In genomic region chr10:43073721-43074120, GRCh38 we compare ENCODE assay signal across 27 cellular contexts. TPM values are rescaled to one million over a fixed set of nuclear protein-coding genes. Genes with fewer than 3 reads are reported as not detected.
A peak's percentile ranks its signal among the peaks of the same experiment; 100 is the strongest.
DNase-seq lines count a peak whose midpoint lies in the region; ATAC-seq, FAIRE-seq and TF ChIP-seq lines count a peak whose summit lies in the region.
"Had no signal": no experiment of that assay in that cellular context is flagged by ENCODE, and none has a peak within 500 bp of the region (broad histone marks: within the 10 kb centered on the region; RNA-seq: fewer than 3 reads in every experiment).

No MANE protein-coding gene starts in this region.

- intact Hi-C loops in left ventricle myocardium superior (cut with micrococcal nuclease): no loop called here
- intact Hi-C loops in Right ventricle myocardium inferior (cut with DNase I): no loop called here
- intact Hi-C loops in spleen (cut with DNase I; ENCODE audit: low total_unique reads): no loop called here

- no peak for TF ChIP-seq RAD21 in H1 (IDR thresholded peaks at IDR 0.05 in 1 of 2, conservative IDR thresholded peaks at IDR 0.05 in 1 of 2; ENCODE audit: low read depth in 2 of 2, low read length in 2 of 2)

- 77% methylated on average over 7 of the region's 8 CpGs; no CpG with 5 or more reads in 1 of the 2 experiments for WGBS in H1 (ENCODE audit: extremely low coverage in 1 of 2, insufficient coverage in 1 of 2, insufficient read length in 1 of 2, insufficient replicate concordance in 2 of 2, low coverage in 1 of 2, low lambda C conversion rate in 2 of 2, missing lambda C conversion rate in 1 of 2), 2 experiments
- no CpG with 5 or more reads among the region's 8 CpGs for WGBS in neuronal stem cell (ENCODE audit: extremely low coverage in 2 of 2, insufficient read length in 2 of 2, insufficient replicate concordance in 1 of 2), 2 donors
- WGBS in spleen, 5 donors: 86 to 91% (median 88%) methylated on average over 8 of the region's 8 CpGs

- H4K20me1 ChIP-seq in H1 (replicated peaks in 1 of 2; ENCODE audit: control insufficient read depth in 1 of 2, insufficient read depth in 2 of 2, low read length in 2 of 2): peaks cover 5 to 7% of the 10 kb centered on the region in 2 experiments
- H4K20me1 ChIP-seq in GM23338 (replicated peaks; ENCODE audit: insufficient read depth): peaks cover 6% of the 10 kb centered on the region; the same call in 1 of the 2 replicates

- H3K36me3 ChIP-seq in H1 (ENCODE audit: control insufficient read depth in 2 of 4, insufficient read depth in 4 of 4, low read length in 3 of 4): no peaks in the 10 kb centered on the region
- H3K36me3 ChIP-seq in neuronal stem cell (replicated peaks in 1 of 2; ENCODE audit: control insufficient read depth in 2 of 2, insufficient read depth in 2 of 2, low read length in 2 of 2): no peaks in the 10 kb centered on the region
- H3K36me3 ChIP-seq in spleen: no peaks in the 10 kb centered on the region
- H3K36me3 ChIP-seq in GM23338 (ENCODE audit: insufficient read depth): no peaks in the 10 kb centered on the region
- H3K36me3 ChIP-seq: BLaER1 treated with 17β-estradiol and CSF1 and Interleukin-3, amounts not matched to agents 10 nM and 100 nM had no signal

- H4K8ac ChIP-seq in H1 (ENCODE audit: extremely low read depth, insufficient read depth, low read length): no peak overlapping the region
- no peak overlapping the region for H4K8ac ChIP-seq in neuronal stem cell (ENCODE audit: low read depth, low read length)

- TF ChIP-seq EP300 in H1 (IDR thresholded peaks at IDR 0.05; ENCODE audit: borderline replicate concordance in 1 of 2, low read depth in 2 of 2, low read length in 2 of 2): no peak

- H2AK5ac ChIP-seq in H1 (ENCODE audit: low read depth, low read length): no peak overlapping the region
- peak overlapping the region; percentile 76 for H2AK5ac ChIP-seq in neuronal stem cell (ENCODE audit: low read depth, low read length)

- no peak overlapping the region for H3K9ac ChIP-seq in H1 (replicated peaks in 1 of 4; ENCODE audit: extremely low read depth in 1 of 4, low read depth in 3 of 4, low read length in 3 of 4)
- H3K9ac ChIP-seq in neuronal stem cell (ENCODE audit: low read depth, low read length, poor library complexity): peak overlapping the region; percentile 61
- H3K9ac ChIP-seq: BLaER1 treated with 17β-estradiol and CSF1 and Interleukin-3, amounts not matched to agents 10 nM and 100 nM had no signal

- H3K4me1 ChIP-seq in H1 (replicated peaks in 1 of 4; ENCODE audit: control insufficient read depth in 3 of 4, insufficient read depth in 4 of 4, low read length in 3 of 4) (peaks cover 0 to 10% (median 3%) of the 10 kb centered on the region in 4 experiments; a peak in 3 of 7 replicates), neuronal stem cell (ENCODE audit: control insufficient read depth in 2 of 2, insufficient read depth in 1 of 2, low read depth in 1 of 2, low read length in 2 of 2) (peaks cover 0 to 1% of the 10 kb centered on the region in 2 donors), spleen (peaks cover 3 to 28% (median 21%) of the 10 kb centered on the region in 6 donors), GM23338 (ENCODE audit: insufficient read depth) (peaks cover 6% of the 10 kb centered on the region)

- H3K79me2 ChIP-seq in H1 (ENCODE audit: control insufficient read depth in 1 of 2, insufficient read depth in 2 of 2, low read length in 2 of 2) (no peaks in the 10 kb centered on the region), GM23338 (replicated peaks; ENCODE audit: insufficient read depth) (no peaks in the 10 kb centered on the region)

- H3K14ac ChIP-seq in H1 (ENCODE audit: insufficient read length) (no peak overlapping the region), neuronal stem cell (ENCODE audit: low read length) (no peak overlapping the region)

- ATAC-seq in left ventricle myocardium superior (no peak), Right ventricle myocardium inferior (no peak), GM21619 (IDR thresholded peaks at IDR 0.05; ENCODE audit: unreplicated experiment) (no peak), GM21526 (IDR thresholded peaks at IDR 0.05; ENCODE audit: low FRiP score, unreplicated experiment) (no peak), GM23338 (no peak)
- ATAC-seq: A549, GM12878 had no signal

- peaks cover 6% of the 10 kb centered on the region for H3K4me1 Mint-ChIP-seq in GM23338

- POLR2A ChIA-PET in H1 (lab: Charles Lee; ENCODE audit: partially characterized antibody): no interaction called here

- H3K36me3 Mint-ChIP-seq in GM23338 (ENCODE audit: low read depth): no peaks in the 10 kb centered on the region
- H3K36me3 Mint-ChIP-seq: CD14-positive monocyte; CD8-positive, alpha-beta memory T cell had no signal

- H3K23ac ChIP-seq in H1 (ENCODE audit: insufficient read length) (no peak overlapping the region), neuronal stem cell (ENCODE audit: low read depth, low read length, poor library complexity) (peak overlapping the region; percentile 52)

- H2BK12ac ChIP-seq in H1 (ENCODE audit: low read depth, low read length): no peak overlapping the region
- H2BK12ac ChIP-seq in neuronal stem cell (ENCODE audit: low read length): no peak overlapping the region

- peak overlapping the region; percentile 46; the same call in 1 of the 2 replicates for H2BK15ac ChIP-seq in H1 (ENCODE audit: low read length)
- H2BK15ac ChIP-seq in neuronal stem cell (ENCODE audit: low read length): no peak overlapping the region

- TF ChIP-seq POLR2A in H1 (IDR thresholded peaks at IDR 0.05; ENCODE audit: control extremely low read depth in 1 of 2, low read depth in 2 of 2, low read length in 2 of 2) (no peak), spleen (IDR thresholded peaks at IDR 0.05) (no peak)

- no peaks in the 10 kb centered on the region; the same call in 2 of the 3 replicates for H3K9me3 Mint-ChIP-seq in GM23338
- H3K9me3 Mint-ChIP-seq: CD4-positive, alpha-beta T cell; CD8-positive, alpha-beta memory T cell had no signal

- no peak overlapping the region for H2BK120ac ChIP-seq in H1 (replicated peaks; ENCODE audit: low read depth, low read length)
- H2BK120ac ChIP-seq in neuronal stem cell (ENCODE audit: low read depth, low read length): no peak overlapping the region

- TF ChIP-seq CTCF in H1 (IDR thresholded peaks at IDR 0.05; ENCODE audit: control extremely low read depth in 1 of 3, insufficient read depth in 1 of 3, low read depth in 1 of 3, low read length in 3 of 3): no peak
- no peak for TF ChIP-seq CTCF in spleen (IDR thresholded peaks at IDR 0.05 in 8 of 11, conservative IDR thresholded peaks at IDR 0.05 in 3 of 11)
- no peak for TF ChIP-seq CTCF in GM23338 (conservative IDR thresholded peaks at IDR 0.05; ENCODE audit: low read depth in 2 of 2)

- H4K91ac ChIP-seq in H1 (replicated peaks; ENCODE audit: insufficient read length, low read length) (no peak overlapping the region), neuronal stem cell (ENCODE audit: low read depth, low read length, poor library complexity) (no peak overlapping the region)

- no peak overlapping the region for H2AFZ ChIP-seq in H1 (ENCODE audit: low read length)
- H2AFZ ChIP-seq in neuronal stem cell (ENCODE audit: low read length): no peak overlapping the region
- no peak overlapping the region for H2AFZ ChIP-seq in GM23338

- H3K4me2 ChIP-seq in H1 (ENCODE audit: insufficient read depth in 1 of 2, low read depth in 2 of 2, low read length in 2 of 2): no peak overlapping the region
- no peak overlapping the region for H3K4me2 ChIP-seq in neuronal stem cell (ENCODE audit: insufficient read depth, low read length, poor library complexity, severe bottlenecking)
- H3K4me2 ChIP-seq in GM23338: no peak overlapping the region
- H3K4me2 ChIP-seq: A549; BLaER1 treated with 17β-estradiol and CSF1 and Interleukin-3, amounts not matched to agents 10 nM and 100 nM had no signal

- no peak overlapping the region for H3K4ac ChIP-seq in H1 (replicated peaks; ENCODE audit: insufficient read length, low read depth, low read length)
- H3K4ac ChIP-seq in neuronal stem cell (ENCODE audit: low read length): no peak overlapping the region

- H3K79me1 ChIP-seq in H1 (ENCODE audit: low read depth, low read length) (no peaks in the 10 kb centered on the region; the same call in 1 of the 2 replicates), neuronal stem cell (ENCODE audit: low read depth, low read length) (peaks cover 2% of the 10 kb centered on the region)

- H4K5ac ChIP-seq in H1 (ENCODE audit: insufficient read length, low read depth, low read length): no peak overlapping the region

- H3K4me3 ChIP-seq in H1 (ENCODE audit: extremely low read depth in 1 of 4, insufficient read depth in 2 of 4, low read depth in 3 of 4, low read length in 4 of 4) (no peak overlapping the region), neuronal stem cell (ENCODE audit: low read length in 2 of 2) (no peak overlapping the region), spleen (no peak overlapping the region), GM23338 (no peak overlapping the region)
- H3K4me3 ChIP-seq: A549; BLaER1 treated with 17β-estradiol and CSF1 and Interleukin-3, amounts not matched to agents 10 nM and 100 nM; GM12878 had no signal

- H3K27ac ChIP-seq in H1 (ENCODE audit: low read depth, low read length) (no peak overlapping the region), neuronal stem cell (replicated peaks; ENCODE audit: low read length) (no peak overlapping the region), spleen (no peak overlapping the region), GM23338 (ENCODE audit: low read depth) (no peak overlapping the region)
- H3K27ac ChIP-seq: A549; BLaER1 treated with 17β-estradiol and CSF1 and Interleukin-3, amounts not matched to agents 10 nM and 100 nM had no signal

- H3K27me3 ChIP-seq in H1 (replicated peaks in 1 of 4; ENCODE audit: control insufficient read depth in 3 of 4, extremely low read depth in 1 of 4, insufficient read depth in 3 of 4, low read length in 3 of 4) (peaks cover 11 to 35% (median 29%) of the 10 kb centered on the region in 4 experiments), neuronal stem cell (ENCODE audit: control insufficient read depth in 3 of 3, insufficient read depth in 3 of 3, low read depth in 1 of 3, low read length in 3 of 3) (peaks cover 6 to 68% (median 29%) of the 10 kb centered on the region in 3 experiments), spleen (replicated peaks in 1 of 7) (peaks cover 0 to 67% (median 39%) of the 10 kb centered on the region in 7 donors), GM23338 (ENCODE audit: insufficient read depth) (peaks cover 33% of the 10 kb centered on the region)
- H3K27me3 ChIP-seq: BE2C had no signal

- H3K9me3 ChIP-seq in H1 (ENCODE audit: insufficient read depth in 2 of 2, low read depth in 1 of 2, low read length in 1 of 2): no peaks in the 10 kb centered on the region
- H3K9me3 ChIP-seq in neuronal stem cell (replicated peaks in 1 of 2; ENCODE audit: control insufficient read depth in 2 of 2, insufficient read depth in 1 of 2, low read depth in 1 of 2, low read length in 2 of 2): peaks cover 0 to 2% of the 10 kb centered on the region in 2 donors
- H3K9me3 ChIP-seq in spleen: no peaks in the 10 kb centered on the region
- H3K9me3 ChIP-seq: A549; BE2C; BLaER1 treated with 17β-estradiol and CSF1 and Interleukin-3, amounts not matched to agents 10 nM and 100 nM had no signal

- H3K23me2 ChIP-seq in H1 (ENCODE audit: low read depth, low read length): peaks cover 11% of the 10 kb centered on the region; the same call in 1 of the 2 replicates

- FAIRE-seq in H1 (lab: Jason Lieb, UNC): no peak
- FAIRE-seq: A549, D721Med, GM12878, GM19239 had no signal

- H3K27me3 Mint-ChIP-seq in GM23338 (ENCODE audit: insufficient read depth, low read depth, poor library complexity): peaks cover 35% of the 10 kb centered on the region

- no peak overlapping the region for H3K27ac Mint-ChIP-seq in GM23338
- H3K27ac Mint-ChIP-seq: CD14-positive monocyte; CD4-positive, alpha-beta T cell; CD8-positive, alpha-beta memory T cell had no signal

- no peak overlapping the region for H3K18ac ChIP-seq in H1 (ENCODE audit: extremely low read depth, low read length)
- no peak overlapping the region for H3K18ac ChIP-seq in neuronal stem cell (ENCODE audit: low read length)

- CTCF ChIA-PET in H1 (lab: Charles Lee; ENCODE audit: partially characterized antibody): interaction anchor here (1.1 to 1.4 kb wide), 3 partner anchors 86 to 208 kb away, joined by 3 to 4 read pairs (median 3); no protein-coding TSS in a partner anchor

- no peak overlapping the region for H3K56ac ChIP-seq in H1 (replicated peaks; ENCODE audit: insufficient read length, low read depth, low read length)

- DNase-seq in left ventricle myocardium superior: peak; percentile 19
- no peak for DNase-seq in Right ventricle myocardium inferior (ENCODE audit: missing footprints)
- DNase-seq in H1 (ENCODE audit: low read depth in 1 of 2, low spot score in 2 of 2): no peak
- no peak for DNase-seq in neuronal stem cell (ENCODE audit: low spot score)
- peak; percentile 54 for DNase-seq in spleen
- DNase-seq in GM23338 (ENCODE audit: low spot score): no peak
- DNase-seq: 8988T; ACHN; AML-193; CD4-positive, alpha-beta T cell; DMS 273 treated with DMSO at 0.1 percent for 48 hours; DMS79; EL; GDM1; GOT3; H7; HCEC 1CT had no signal

- no peaks in the 10 kb centered on the region for H3F3A ChIP-seq in GM23338 (replicated peaks; ENCODE audit: low read depth)

- no peaks in the 10 kb centered on the region for H3K9me2 ChIP-seq in GM23338 (ENCODE audit: insufficient read depth)

- no peak overlapping the region for H2BK20ac ChIP-seq in H1 (ENCODE audit: low read length)

- no peak overlapping the region for H3K4me3 Mint-ChIP-seq in GM23338
- H3K4me3 Mint-ChIP-seq: CD14-positive monocyte; CD4-positive, alpha-beta T cell had no signal

- H2BK5ac ChIP-seq in H1 (ENCODE audit: low read depth, low read length) (no peak overlapping the region), neuronal stem cell (ENCODE audit: low read length) (no peak overlapping the region)

RNA-seq across cellular contexts. Expression of gene RET, which starts 3.1 kb away (rescaled TPM):
- 8.4 TPM for total RNA-seq in left ventricle myocardium superior
- 7.7 TPM for total RNA-seq in Right ventricle myocardium inferior
- 8.4 TPM in 2 replicates for total RNA-seq in H1 (2021; fragmentation: NEBNext Ultra II Directional; extraction: Animal tissue kit (Norgen Biotek cat#: 25700))
- polyA plus RNA-seq in H1 (2011; rRNA removed): 6.7 and 10.4 TPM in 2 replicates
- 6.4 TPM for polyA plus RNA-seq in H1 (2011; cell fraction: cytosol; rRNA removed)
- 16.4 TPM for polyA plus RNA-seq in H1 (2011; cell fraction: nucleus; rRNA removed)
- polyA plus RNA-seq in H1 (2012, experiment 1 of 2): 5.8 to 8.4 TPM (median 8.3 TPM) in 4 replicates
- 5.1 TPM for polyA plus RNA-seq in H1 (2012, experiment 2 of 2)
- polyA plus RNA-seq in H1 (2013, experiment 1 of 2): 8.0 TPM
- polyA plus RNA-seq in H1 (2013, experiment 2 of 2): 7.6 TPM
- polyA minus RNA-seq in H1 (2011; rRNA and poly(A)+ RNA removed): 3.6 and 5.9 TPM in 2 replicates
- polyA minus RNA-seq in H1 (2011; cell fraction: cytosol; rRNA and poly(A)+ RNA removed): 7.3 TPM
- polyA minus RNA-seq in H1 (2011; cell fraction: nucleus; rRNA and poly(A)+ RNA removed): 9.4 TPM
- 2.3 TPM for polyA plus RNA-seq in neuronal stem cell (2013, experiment 1 of 2)
- polyA plus RNA-seq in neuronal stem cell (2013, experiment 2 of 2): 2.2 TPM
- under 1 TPM in 5 of 7 donors, not detected in 2; 0.30 to 0.54 (median 0.34) TPM for total RNA-seq in spleen
- polyA plus RNA-seq in spleen: under 1 TPM; 0.02 to 0.11 (median 0.10) TPM
- total RNA-seq in GM23338 (2014; rRNA removed; shearing (Covaris generic)): 6.7 and 9.8 TPM in 2 replicates
- polyA plus RNA-seq in GM23338 (2016; fragmentation: Nextera tagmentation; extraction: Ambion mirVana): 3.8 and 5.5 TPM in 2 replicates
- total RNA-seq: CD4-positive, alpha-beta T cell; GM12878 had no signal
- polyA plus RNA-seq: GM12878 had no signal

Comparison
In these comparisons a context has a peak if more than half of its experiments do, and no peak if none do; other contexts are left out.
1. DNase-seq: peak in left ventricle myocardium superior (single experiment) and spleen (single experiment); none in Right ventricle myocardium inferior (single experiment), H1 (0 of 2), neuronal stem cell (single experiment) and GM23338 (single experiment).